In the genomic region with DNA sequence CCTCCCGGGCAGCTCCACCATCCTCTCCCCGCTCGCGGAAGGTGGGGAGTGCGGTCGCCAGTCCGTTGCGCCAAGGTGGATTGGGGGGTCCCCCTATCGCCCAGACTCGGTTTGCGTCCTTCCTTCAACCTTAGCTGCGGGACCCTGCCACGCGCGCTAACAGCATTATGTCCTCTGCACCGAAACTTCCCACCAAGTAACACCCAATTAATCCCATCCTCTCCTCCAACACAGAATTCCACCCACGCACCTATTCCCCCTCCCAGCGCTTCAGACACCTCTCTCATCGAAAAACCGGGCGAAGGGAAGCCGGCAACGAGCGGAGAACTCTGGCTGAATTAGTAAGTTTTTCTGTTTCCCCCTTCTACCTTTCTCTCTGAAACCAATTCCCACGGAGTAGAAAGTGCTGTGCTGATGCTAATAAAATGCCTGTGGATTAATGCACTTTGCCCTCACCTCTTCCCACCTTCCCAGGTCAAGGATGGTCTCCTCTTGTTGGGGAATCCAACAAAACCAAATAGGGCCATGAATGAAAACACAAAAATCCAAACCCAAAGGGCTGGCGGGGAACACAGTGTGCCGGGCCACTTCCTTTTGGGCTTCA, we compare ENCODE assay signal across 9 cellular contexts. TPM values are rescaled to one million over a fixed set of nuclear protein-coding genes. Genes with fewer than 3 reads are reported as not detected.
A peak's percentile ranks its signal among the peaks of the same experiment; 100 is the strongest.
DNase-seq lines count a peak whose midpoint lies in the region; ATAC-seq and TF ChIP-seq lines count a peak whose summit lies in the region.
"Had no signal": no experiment of that assay in that cellular context is flagged by ENCODE, and none has a peak within 500 bp of the region (broad histone marks: within the 10 kb centered on the region; RNA-seq: fewer than 3 reads in every experiment).

No MANE protein-coding gene starts in this region.

- WGBS in mesenchymal stem cell = 45% methylated on average over 23 of the region's 27 CpGs

- H3K4ac ChIP-seq in mesenchymal stem cell (ENCODE audit: low read depth in 1 of 2, low read length in 2 of 2) = peak overlapping the region in 1 of 2 experiments; percentile 29

- H3K27ac Mint-ChIP-seq in activated naive CD4-positive, alpha-beta T cell treated with anti-CD3 and anti-CD28 coated beads, Interleukin-2, amount 50 U/mL, for 24 hours = peak overlapping the region; percentile 91

- H3K18ac ChIP-seq in mesenchymal stem cell (ENCODE audit: low read depth in 1 of 2, low read length in 2 of 2) = no peak overlapping the region

- no peaks in the 10 kb centered on the region for H3K4me1 ChIP-seq in cardiac muscle cell (ENCODE audit: low read depth)
- H3K4me1 ChIP-seq in mesenchymal stem cell (ENCODE audit: control insufficient read depth, insufficient read depth, low read depth, low read length) = peaks cover 13% of the 10 kb centered on the region
- H3K4me1 ChIP-seq in vagina = peaks cover 68% of the 10 kb centered on the region

- TF ChIP-seq CTCF in cardiac muscle cell (IDR thresholded peaks at IDR 0.05; ENCODE audit: low read depth, low read length) (no peak), vagina (IDR thresholded peaks at IDR 0.05) (no peak)

- H3K23ac ChIP-seq in mesenchymal stem cell (ENCODE audit: low read length in 2 of 2) = no peak overlapping the region

- H3K4me3 ChIP-seq in cardiac muscle cell = peak overlapping the region; percentile 10
- H3K4me3 ChIP-seq in mesenchymal stem cell (ENCODE audit: insufficient read depth in 1 of 2, low read depth in 1 of 2, low read length in 2 of 2) = peak overlapping the region in 1 of 2 experiments; percentile 82
- peak overlapping the region; percentile 49 to 57 for H3K4me3 ChIP-seq in vagina

- no peak overlapping the region for H3K4me2 ChIP-seq in mesenchymal stem cell (ENCODE audit: low read length, poor library complexity, severe bottlenecking)

- H3K9me3 Mint-ChIP-seq in activated naive CD4-positive, alpha-beta T cell treated with anti-CD3 and anti-CD28 coated beads, Interleukin-2, amount 50 U/mL, for 24 hours = no peaks in the 10 kb centered on the region

- no peak overlapping the region for H3K14ac ChIP-seq in mesenchymal stem cell (ENCODE audit: low read length in 2 of 2)

- ATAC-seq in HG02852 (IDR thresholded peaks at IDR 0.05; ENCODE audit: unreplicated experiment) (no peak), GM19463 (IDR thresholded peaks at IDR 0.05; ENCODE audit: unreplicated experiment) (no peak)

- no peaks in the 10 kb centered on the region for H3K36me3 ChIP-seq in cardiac muscle cell
- peaks cover 2 to 35% of the 10 kb centered on the region in 2 experiments for H3K36me3 ChIP-seq in mesenchymal stem cell (ENCODE audit: control insufficient read depth in 1 of 2, insufficient read depth in 2 of 2, low read depth in 1 of 2, low read length in 2 of 2)
- no peaks in the 10 kb centered on the region for H3K36me3 ChIP-seq in vagina

- H3K27me3 ChIP-seq in cardiac muscle cell (peaks cover 100% of the 10 kb centered on the region), mesenchymal stem cell (ENCODE audit: control insufficient read depth in 1 of 2, insufficient read depth in 1 of 2, low read length in 2 of 2) (peaks cover 0 to 67% of the 10 kb centered on the region in 2 experiments), vagina (no peaks in the 10 kb centered on the region)

- no peak overlapping the region for H4K8ac ChIP-seq in mesenchymal stem cell (ENCODE audit: low read length)

- no peak overlapping the region for H3K27ac ChIP-seq in cardiac muscle cell
- no peak overlapping the region for H3K27ac ChIP-seq in mesenchymal stem cell (ENCODE audit: low read length, poor library complexity, severe bottlenecking)
- H3K27ac ChIP-seq in vagina = peak overlapping the region; percentile 84

- H3K9me3 ChIP-seq in cardiac muscle cell (ENCODE audit: low read depth) (no peaks in the 10 kb centered on the region), mesenchymal stem cell (ENCODE audit: control insufficient read depth, low read length) (no peaks in the 10 kb centered on the region), vagina (no peaks in the 10 kb centered on the region)

- no peak overlapping the region for H2BK120ac ChIP-seq in mesenchymal stem cell (ENCODE audit: low read depth, low read length)

- H3K79me1 ChIP-seq in mesenchymal stem cell (replicated peaks; ENCODE audit: low read length, poor library complexity, severe bottlenecking) = peaks cover 21% of the 10 kb centered on the region

- peaks cover 3% of the 10 kb centered on the region for H3K36me3 Mint-ChIP-seq in activated naive CD4-positive, alpha-beta T cell treated with anti-CD3 and anti-CD28 coated beads, Interleukin-2, amount 50 U/mL, for 24 hours

- peaks cover 69% of the 10 kb centered on the region for H3K27me3 Mint-ChIP-seq in activated naive CD4-positive, alpha-beta T cell treated with anti-CD3 and anti-CD28 coated beads, Interleukin-2, amount 50 U/mL, for 24 hours

- H3K4me3 Mint-ChIP-seq in activated naive CD4-positive, alpha-beta T cell treated with anti-CD3 and anti-CD28 coated beads, Interleukin-2, amount 50 U/mL, for 24 hours = peak overlapping the region; percentile 80

- DNase-seq in cardiac muscle cell (ENCODE audit: low read depth in 1 of 2, low spot score in 1 of 2) (no peak), cardiac septum (ENCODE audit: low spot score) (no peak), mesenchymal stem cell (no peak), vagina (ENCODE audit: extremely low spot score in 2 of 2) (peak in 1 of 2 donors; percentile 86), OCI-M2 (lab: John Stamatoyannopoulos, UW; ENCODE audit: unreplicated experiment) (no peak)

- no peak overlapping the region for H2BK15ac ChIP-seq in mesenchymal stem cell (ENCODE audit: low read depth, poor library complexity, severe bottlenecking)

- H2AFZ ChIP-seq in mesenchymal stem cell (ENCODE audit: low read depth, low read length) = no peak overlapping the region

- peaks cover 56% of the 10 kb centered on the region for H3K4me1 Mint-ChIP-seq in activated naive CD4-positive, alpha-beta T cell treated with anti-CD3 and anti-CD28 coated beads, Interleukin-2, amount 50 U/mL, for 24 hours

- no peak overlapping the region for H4K91ac ChIP-seq in mesenchymal stem cell (ENCODE audit: low read length)

- H2AK5ac ChIP-seq in mesenchymal stem cell (ENCODE audit: low read length, severe bottlenecking) = no peak overlapping the region

- intact Hi-C loops in cardiac septum (cut with DNase I) (no loop called here), vagina (cut with DNase I) (loop anchor here (10.0 kb wide), 1 partner anchor 947 kb away; a partner anchor contains a TSS)

- H2BK12ac ChIP-seq in mesenchymal stem cell (ENCODE audit: low read length in 2 of 2) = no peak overlapping the region

- peak overlapping the region; percentile 90 for H3K9ac ChIP-seq in mesenchymal stem cell (ENCODE audit: low read length)

- TF ChIP-seq POLR2A in vagina (IDR thresholded peaks at IDR 0.05) = no peak

- H2BK5ac ChIP-seq in mesenchymal stem cell (ENCODE audit: low read depth, low read length, poor library complexity, severe bottlenecking) = no peak overlapping the region

RNA-seq across cellular contexts. Expression of a gene that starts 0.9 kb away (rescaled TPM):
- 1.4 and 9.4 TPM in 2 replicates for total RNA-seq in cardiac muscle cell
- polyA plus RNA-seq in cardiac muscle cell = 1.4 TPM in 2 replicates
- 0.40 TPM for total RNA-seq in cardiac septum
- polyA plus RNA-seq in mesenchymal stem cell (2013, experiment 1 of 2) = 0.39 TPM
- polyA plus RNA-seq in mesenchymal stem cell (2013, experiment 2 of 2) = 0.51 TPM
- total RNA-seq in vagina = 3.9 TPM

RNA-seq across cellular contexts. Expression of a gene that starts 3.9 kb away (rescaled TPM):
- not detected in 2 replicates for total RNA-seq in cardiac muscle cell
- polyA plus RNA-seq in cardiac muscle cell = not detected in 2 replicates
- total RNA-seq in cardiac septum = not detected
- polyA plus RNA-seq in mesenchymal stem cell (2013, experiment 1 of 2) = 0.62 TPM
- polyA plus RNA-seq in mesenchymal stem cell (2013, experiment 2 of 2) = 0.59 TPM
- total RNA-seq in vagina = 1.7 TPM
- polyA plus RNA-seq: liver had no signal

RNA-seq across cellular contexts. Expression of a gene that starts 5.0 kb away (rescaled TPM):
- total RNA-seq in cardiac muscle cell = not detected in 2 replicates
- not detected in 2 replicates for polyA plus RNA-seq in cardiac muscle cell
- total RNA-seq in cardiac septum = not detected
- 3.1 TPM for polyA plus RNA-seq in mesenchymal stem cell (2013, experiment 1 of 2)
- polyA plus RNA-seq in mesenchymal stem cell (2013, experiment 2 of 2) = 3.2 TPM
- total RNA-seq in vagina = 23.8 TPM
- polyA plus RNA-seq: liver had no signal

RNA-seq across cellular contexts. Expression of a gene that starts 8.0 kb away (rescaled TPM):
- total RNA-seq in cardiac muscle cell = not detected in 2 replicates
- not detected in 2 replicates for polyA plus RNA-seq in cardiac muscle cell
- 0.30 TPM for total RNA-seq in cardiac septum
- 2.0 TPM for polyA plus RNA-seq in mesenchymal stem cell (2013, experiment 1 of 2)
- 2.0 TPM for polyA plus RNA-seq in mesenchymal stem cell (2013, experiment 2 of 2)
- 6.1 TPM for total RNA-seq in vagina

RNA-seq across cellular contexts. Expression of a gene that starts 13.9 kb away (rescaled TPM):
- total RNA-seq in cardiac muscle cell (not detected in 2 replicates), cardiac septum (not detected), vagina (13.0 TPM)
- polyA plus RNA-seq in cardiac muscle cell = not detected in 2 replicates
- polyA plus RNA-seq in mesenchymal stem cell (2013, experiment 1 of 2) = 9.8 TPM
- polyA plus RNA-seq in mesenchymal stem cell (2013, experiment 2 of 2) = 9.8 TPM

Comparison
In these comparisons a context has a peak if more than half of its experiments do, and no peak if none do; other contexts are left out.
1. RNA of a gene that starts 5.0 kb away (total RNA-seq): 23.8 TPM in vagina (single experiment); not detected in cardiac muscle cell and not detected in cardiac septum (single experiment); every median in the first group is over 10 times any median in the second.